ENCODE assay signal across 9 cellular contexts in the genomic region with DNA sequence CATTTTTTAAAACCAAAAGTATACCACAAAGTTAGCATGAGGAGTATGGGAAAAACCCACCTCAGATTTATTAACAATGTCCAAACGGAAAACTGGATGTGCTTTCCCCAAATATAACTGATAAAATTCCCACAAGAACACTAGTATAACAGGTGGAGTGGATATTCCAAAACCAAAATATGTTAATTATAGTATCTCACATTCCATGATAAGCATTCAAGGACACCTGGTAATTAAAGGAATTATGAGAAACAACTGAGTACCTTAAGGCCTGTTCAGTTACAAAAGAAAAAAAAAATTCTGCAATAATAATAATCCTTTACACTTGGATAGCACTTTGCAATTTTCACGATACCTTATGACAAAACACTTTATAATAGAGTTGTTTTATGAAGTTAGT. TPM values are rescaled to one million over a fixed set of nuclear protein-coding genes. Genes with fewer than 3 reads are reported as not detected.
DNase-seq lines count a peak whose midpoint lies in the region; ATAC-seq, FAIRE-seq and TF ChIP-seq lines count a peak whose summit lies in the region.
"Had no signal": no experiment of that assay in that cellular context is flagged by ENCODE, and none has a peak within 500 bp of the region (broad histone marks: within the 10 kb centered on the region; RNA-seq: fewer than 3 reads in every experiment).

No MANE protein-coding gene starts in this region.

- ATAC-seq in A549 = no peak
- no peak for ATAC-seq in activated CD8-positive, alpha-beta T cell treated with anti-CD3 and anti-CD28 coated beads, Interleukin-2, amount 10 ng/mL, durations not matched to agents 7 days and 5 days

- H3K4me1 Mint-ChIP-seq in activated CD8-positive, alpha-beta T cell treated with anti-CD3 and anti-CD28 coated beads, Interleukin-2, amount 10 ng/mL, durations not matched to agents 7 days and 5 days (ENCODE audit: low read depth) = peaks cover 27% of the 10 kb centered on the region
- peaks cover 23 to 35% of the 10 kb centered on the region in 2 donors for H3K4me1 Mint-ChIP-seq in immature natural killer cell

- TF ChIP-seq CTCF in A549 (IDR thresholded peaks at IDR 0.05) (no peak), GM12865 (IDR thresholded peaks at IDR 0.05; ENCODE audit: insufficient read depth, low read depth, low read length, missing control alignments) (no peak), GM13977 (IDR thresholded peaks at IDR 0.05; ENCODE audit: extremely low read depth, insufficient read depth, missing control alignments) (no peak)

- TF ChIP-seq POLR2A in A549 (IDR thresholded peaks at IDR 0.05; ENCODE audit: low read length) = no peak

- no peaks in the 10 kb centered on the region for H3K9me3 Mint-ChIP-seq in activated CD8-positive, alpha-beta T cell treated with anti-CD3 and anti-CD28 coated beads, Interleukin-2, amount 10 ng/mL, durations not matched to agents 7 days and 5 days (ENCODE audit: insufficient read depth)
- no peaks in the 10 kb centered on the region for H3K9me3 Mint-ChIP-seq in immature natural killer cell

- TF ChIP-seq EP300 in A549 (IDR thresholded peaks at IDR 0.05) = no peak

- peak overlapping the region; percentile 85 for H3K4me2 ChIP-seq in A549

- peak overlapping the region; percentile 98 for H3K4me3 Mint-ChIP-seq in activated CD8-positive, alpha-beta T cell treated with anti-CD3 and anti-CD28 coated beads, Interleukin-2, amount 10 ng/mL, durations not matched to agents 7 days and 5 days
- peak overlapping the region; percentile 77 to 100 (median 90) for H3K4me3 Mint-ChIP-seq in immature natural killer cell

- H3K4me3 ChIP-seq in A549 (peak overlapping the region; percentile 98; the same call in 1 of the 3 replicates), GM12865 (ENCODE audit: low read depth, low read length) (peak overlapping the region; percentile 91)

- POLR2A ChIA-PET in A549 (lab: Yijun Ruan, JAX) = interaction anchor here (4.0 kb wide), 1 partner anchor 61 kb away, joined by 162 read pairs; the partner anchor contains the start of gene AMD1
- POLR2A ChIA-PET in activated CD8-positive, alpha-beta T cell treated with anti-CD3 and anti-CD28 coated beads, Interleukin-2, amount 10 ng/mL, durations not matched to agents 7 days and 5 days (lab: Charles Lee) = interaction anchor here (1.3 to 10.5 kb wide), 6 partner anchors 63 to 144 kb away, joined by 3 to 441 read pairs (median 16); partner anchors contain the start of genes AMD1 and GTF3C6

- H3K4me1 ChIP-seq in A549 = peaks cover 16% of the 10 kb centered on the region; the same call in 2 of the 3 replicates

- no peak overlapping the region for H3K27ac Mint-ChIP-seq in activated CD8-positive, alpha-beta T cell treated with anti-CD3 and anti-CD28 coated beads, Interleukin-2, amount 10 ng/mL, durations not matched to agents 7 days and 5 days
- peak overlapping the region in 4 of 6 donors; percentile 89 to 98 (median 90) for H3K27ac Mint-ChIP-seq in immature natural killer cell

- CTCF ChIA-PET in A549 (lab: Yijun Ruan, JAX) = no interaction called here
- CTCF ChIA-PET in activated CD8-positive, alpha-beta T cell treated with anti-CD3 and anti-CD28 coated beads, Interleukin-2, amount 10 ng/mL, durations not matched to agents 7 days and 5 days (lab: Charles Lee) = interaction anchor here (0.6 to 4.7 kb wide), 3 partner anchors 31 to 130 kb away, joined by 3 to 82 read pairs (median 17); no protein-coding TSS in a partner anchor

- FAIRE-seq in A549 (lab: Jason Lieb, UNC) = no peak

- WGBS in A549 (ENCODE audit: missing lambda C conversion rate) = 86% methylated on average over 2 of the region's 2 CpGs

- DNase-seq in A549 (ENCODE audit: low read depth in 1 of 2, low spot score in 1 of 2) (no peak), GM12865 (ENCODE audit: low read depth) (no peak), immature natural killer cell (no peak), NOMO-1 (lab: John Stamatoyannopoulos, UW; ENCODE audit: unreplicated experiment in 2 of 2) (no peak), RKO (ENCODE audit: low spot score) (no peak), GM13977 (ENCODE audit: low spot score) (no peak)
- DNase-seq in activated CD8-positive, alpha-beta T cell treated with anti-CD3 and anti-CD28 coated beads, Interleukin-2, amount 10 ng/mL, durations not matched to agents 7 days and 5 days = no peak
- DNase-seq in activated CD4-positive, CD25-positive, alpha-beta regulatory T cell (lab: John Stamatoyannopoulos, UW) = no peak

- no peak for TF ChIP-seq RAD21 in A549 (conservative IDR thresholded peaks at IDR 0.05 in 1 of 2, IDR thresholded peaks at IDR 0.05 in 1 of 2)

- in situ Hi-C loops in GM13977 (cut with MboI; ENCODE audit: low pct_unique_long_range_greater_than_20kb, low sequenced_read_pairs, unreplicated experiment) = no loop called here

- H3K27ac ChIP-seq in A549 = no peak overlapping the region
- H3K27ac ChIP-seq: epithelial cell of prostate had no signal

- no peaks in the 10 kb centered on the region; the same call in 2 of the 3 replicates for H3K9me3 ChIP-seq in A549

- H3K27me3 Mint-ChIP-seq in activated CD8-positive, alpha-beta T cell treated with anti-CD3 and anti-CD28 coated beads, Interleukin-2, amount 10 ng/mL, durations not matched to agents 7 days and 5 days (ENCODE audit: low read depth) = no peaks in the 10 kb centered on the region
- peaks cover 9 to 21% (median 10%) of the 10 kb centered on the region in 3 donors for H3K27me3 Mint-ChIP-seq in immature natural killer cell (ENCODE audit: low read depth in 3 of 3)

- peaks cover 9% of the 10 kb centered on the region for H3K36me3 Mint-ChIP-seq in activated CD8-positive, alpha-beta T cell treated with anti-CD3 and anti-CD28 coated beads, Interleukin-2, amount 10 ng/mL, durations not matched to agents 7 days and 5 days (ENCODE audit: low read depth)
- H3K36me3 Mint-ChIP-seq in immature natural killer cell = no peaks in the 10 kb centered on the region

TF ChIP-seq in A549, 52 proteins besides CTCF, POLR2A, EP300 and RAD21:
- TF ChIP-seq KDM1A (IDR thresholded peaks at IDR 0.05; ENCODE audit: low read depth) (no peak), HDAC2 (IDR thresholded peaks at IDR 0.05) (no peak), RARB (CRISPR knock-in tag; IDR thresholded peaks at IDR 0.05) (no peak)

RNA-seq across cellular contexts. Expression of gene CDK19, which starts 1.9 kb away (rescaled TPM):
- polyA plus RNA-seq in A549 (2011; rRNA removed) (17.3 and 18.6 TPM in 2 replicates), A549 (2017; fragmentation: RNase III; extraction: RNeasy Plus Mini Kit Qiagen cat#74134 plus additional on column Dnase treatment) (6.1 to 7.7 TPM (median 7.1 TPM) in 3 replicates), immature natural killer cell (1 to 10 TPM; 1.7 to 5.2 (median 2.4) TPM)
- polyA plus RNA-seq in A549 (2012; cell fraction: cytosol; rRNA removed) = 2.7 and 3.8 TPM in 2 replicates
- 2.2 and 3.6 TPM in 2 replicates for polyA plus RNA-seq in A549 (2012; cell fraction: nucleus; rRNA removed)
- polyA minus RNA-seq in A549 (2011; rRNA and poly(A)+ RNA removed) = 6.7 and 8.5 TPM in 2 replicates
- 10 to 100 TPM; 21.6 to 26.2 TPM for total RNA-seq in activated CD8-positive, alpha-beta T cell treated with anti-CD3 and anti-CD28 coated beads, Interleukin-2, amount 10 ng/mL, durations not matched to agents 7 days and 5 days
